In the genomic region with DNA sequence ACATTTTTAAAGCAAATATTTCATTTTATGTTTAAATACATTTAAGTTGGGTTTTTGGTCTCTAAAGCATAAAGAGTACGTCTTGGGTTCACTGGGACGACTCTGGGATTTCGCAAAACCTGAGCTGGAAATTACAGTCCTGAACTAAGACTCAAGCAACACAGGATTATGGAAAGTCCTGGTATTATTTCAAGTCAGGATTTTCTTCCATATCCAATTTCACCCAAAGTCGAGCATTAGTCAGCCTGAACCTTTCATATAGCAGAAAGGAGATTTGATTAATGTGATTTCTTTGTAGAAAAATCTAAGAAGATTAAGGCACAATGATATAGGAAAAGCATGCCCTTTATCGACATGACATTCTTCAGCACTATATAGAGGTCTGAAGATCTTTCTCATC, we compare ENCODE assay signal across 1 cellular context.
TF ChIP-seq lines count a peak whose summit lies in the region.

No MANE protein-coding gene starts in this region.

TF ChIP-seq in A549, 52 proteins besides CTCF, POLR2A, EP300 and RAD21 (continued from another document):
- TF ChIP-seq, protein P1, sequence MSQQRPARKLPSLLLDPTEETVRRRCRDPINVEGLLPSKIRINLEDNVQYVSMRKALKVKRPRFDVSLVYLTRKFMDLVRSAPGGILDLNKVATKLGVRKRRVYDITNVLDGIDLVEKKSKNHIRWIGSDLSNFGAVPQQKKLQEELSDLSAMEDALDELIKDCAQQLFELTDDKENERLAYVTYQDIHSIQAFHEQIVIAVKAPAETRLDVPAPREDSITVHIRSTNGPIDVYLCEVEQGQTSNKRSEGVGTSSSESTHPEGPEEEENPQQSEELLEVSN (IDR thresholded peaks at IDR 0.05; ENCODE audit: borderline replicate concordance, low read depth), result no peak
- TF ChIP-seq ZC3H11A (IDR thresholded peaks at IDR 0.05) (no peak), CBX8 (IDR thresholded peaks at IDR 0.05) (no peak), HOXB5 (CRISPR knock-in tag; IDR thresholded peaks at IDR 0.05) (no peak), ESRRA (IDR thresholded peaks at IDR 0.05; ENCODE audit: borderline replicate concordance, low read length) (no peak), JUNB (IDR thresholded peaks at IDR 0.05) (no peak), SMC3 (IDR thresholded peaks at IDR 0.05) (no peak), JUN (IDR thresholded peaks at IDR 0.05) (no peak), MAZ (IDR thresholded peaks at IDR 0.05; ENCODE audit: borderline replicate concordance, low read depth, low read length) (no peak)
